ENCODE assay signal across 24 cellular contexts in the genomic region with DNA sequence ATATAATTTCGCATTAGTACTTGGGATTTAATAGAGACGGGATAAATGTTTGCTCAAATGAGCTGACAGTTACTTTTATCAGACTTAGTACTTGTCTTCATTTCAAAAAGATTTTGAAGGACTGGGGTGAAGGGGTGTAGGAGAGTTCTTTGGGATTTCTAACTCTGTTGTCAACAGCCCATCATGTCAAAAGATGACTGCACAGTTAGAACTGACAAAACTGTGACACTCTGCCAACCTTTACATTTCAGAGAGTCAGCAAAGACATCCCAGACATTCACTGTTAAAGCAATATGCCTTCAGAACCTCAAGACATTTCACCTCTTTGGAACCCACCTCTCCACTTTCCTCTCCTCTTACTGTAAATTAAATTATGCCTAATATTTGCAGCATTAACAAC.
DNase-seq lines count a peak whose midpoint lies in the region; ATAC-seq and TF ChIP-seq lines count a peak whose summit lies in the region.
"Had no signal": no experiment of that assay in that cellular context is flagged by ENCODE, and none has a peak within 500 bp of the region (broad histone marks: within the 10 kb centered on the region; RNA-seq: fewer than 3 reads in every experiment).

No MANE protein-coding gene starts in this region.

- TF ChIP-seq POLR2A in heart left ventricle (IDR thresholded peaks at IDR 0.05) = no peak

- H3K36me3 ChIP-seq in heart left ventricle (no peaks in the 10 kb centered on the region), cardiac muscle cell (no peaks in the 10 kb centered on the region)
- H3K36me3 ChIP-seq: BLaER1 treated with 17β-estradiol and CSF1 and Interleukin-3, amounts not matched to agents 10 nM and 100 nM had no signal

- peaks cover 0 to 24% (median 0%) of the 10 kb centered on the region in 12 donors for H3K9me3 ChIP-seq in heart left ventricle
- no peaks in the 10 kb centered on the region for H3K9me3 ChIP-seq in cardiac muscle cell (ENCODE audit: low read depth)
- H3K9me3 ChIP-seq: Caco-2 had no signal

- no peak overlapping the region for H3K27ac ChIP-seq in heart left ventricle
- peak overlapping the region; percentile 3 for H3K27ac ChIP-seq in cardiac muscle cell
- H3K27ac ChIP-seq: 22Rv1; A549; BLaER1 treated with 17β-estradiol and CSF1 and Interleukin-3, amounts not matched to agents 10 nM and 100 nM; C4-2B had no signal

- ATAC-seq in Right ventricle myocardium inferior (peak; percentile 37), heart left ventricle (no peak), left ventricle myocardium superior (peak; percentile 34), left cardiac atrium (no peak)
- ATAC-seq: A549; CD8-positive, alpha-beta T cell; GM12878 had no signal

- no peak for TF ChIP-seq CTCF in heart left ventricle (IDR thresholded peaks at IDR 0.05)
- TF ChIP-seq CTCF in cardiac muscle cell (IDR thresholded peaks at IDR 0.05; ENCODE audit: low read depth, low read length) = no peak

- H3K4me3 ChIP-seq in heart left ventricle (no peak overlapping the region), cardiac muscle cell (no peak overlapping the region)
- H3K4me3 ChIP-seq: A549; BLaER1 treated with 17β-estradiol and CSF1 and Interleukin-3, amounts not matched to agents 10 nM and 100 nM; GM12878 had no signal

- peaks cover 0 to 12% (median 0%) of the 10 kb centered on the region in 12 donors for H3K4me1 ChIP-seq in heart left ventricle
- H3K4me1 ChIP-seq in cardiac muscle cell (ENCODE audit: low read depth) = peaks cover 22% of the 10 kb centered on the region
- H3K4me1 ChIP-seq: A549; BLaER1 treated with 17β-estradiol and CSF1 and Interleukin-3, amounts not matched to agents 10 nM and 100 nM; Caco-2 had no signal

- 47 to 56% (median 53%) methylated on average over 2 of the region's 2 CpGs for WGBS in heart left ventricle, 4 donors

- intact Hi-C loops in Right ventricle myocardium inferior (cut with DNase I) = no loop called here
- intact Hi-C loops in heart left ventricle (cut with DNase I) = no loop called here
- intact Hi-C loops in cardiac septum (cut with DNase I) = no loop called here
- intact Hi-C loops in left ventricle myocardium superior (cut with micrococcal nuclease) = no loop called here
- intact Hi-C loops in left cardiac atrium (cut with DNase I) = no loop called here

- H3K27me3 ChIP-seq in heart left ventricle = no peaks in the 10 kb centered on the region
- H3K27me3 ChIP-seq in cardiac muscle cell = no peaks in the 10 kb centered on the region
- H3K27me3 ChIP-seq: BLaER1 treated with 17β-estradiol and CSF1 and Interleukin-3, amounts not matched to agents 10 nM and 100 nM had no signal

- DNase-seq in Right ventricle myocardium inferior (ENCODE audit: missing footprints) (no peak), heart left ventricle (no peak), cardiac muscle cell (ENCODE audit: low read depth in 1 of 2, low spot score in 1 of 2) (no peak), cardiac septum (ENCODE audit: low spot score) (no peak), left ventricle myocardium superior (no peak), left cardiac atrium (no peak), D341Med (ENCODE audit: low spot score) (no peak)
- DNase-seq: AML-193; Caco-2; Calu3; CD4-positive, alpha-beta T cell; CD8-positive, alpha-beta T cell; DMS 273 treated with DMSO at 0.1 percent for 48 hours; DMS153; DMS53; DMS79; DND-41; EL; GDM1 had no signal

Comparison
In these comparisons a context has a peak if more than half of its experiments do, and no peak if none do; other contexts are left out.
1. ATAC-seq: peak in Right ventricle myocardium inferior (single experiment) and left ventricle myocardium superior (single experiment); none in heart left ventricle (0 of 4) and left cardiac atrium (0 of 2).